1 cellular context compared by ENCODE assay signal in the genomic region with DNA sequence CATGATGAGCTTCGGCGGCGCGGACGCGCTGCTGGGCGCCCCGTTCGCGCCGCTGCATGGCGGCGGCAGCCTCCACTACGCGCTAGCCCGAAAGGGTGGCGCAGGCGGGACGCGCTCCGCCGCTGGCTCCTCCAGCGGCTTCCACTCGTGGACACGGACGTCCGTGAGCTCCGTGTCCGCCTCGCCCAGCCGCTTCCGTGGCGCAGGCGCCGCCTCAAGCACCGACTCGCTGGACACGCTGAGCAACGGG.
TF ChIP-seq lines count a peak whose summit lies in the region.

No MANE protein-coding gene starts in this region.

TF ChIP-seq in K562, 482 proteins besides CTCF, POLR2A, EP300 and RAD21:
- TF ChIP-seq NONO (IDR thresholded peaks at IDR 0.05; ENCODE audit: low read depth in 2 of 2, low read length in 1 of 2) (peak in 1 of 2 experiments; percentile 84; a peak in 2 of 4 replicates), SAFB (IDR thresholded peaks at IDR 0.05; ENCODE audit: borderline replicate concordance, low read depth, low read length) (peak; percentile 83), PURB (CRISPR knock-in tag; IDR thresholded peaks at IDR 0.05; ENCODE audit: low read depth) (no peak), NCOR1 (IDR thresholded peaks at IDR 0.05) (no peak), POLR2G (IDR thresholded peaks at IDR 0.05; ENCODE audit: low read depth, low read length) (peak; percentile 80; the same call in 1 of the 2 replicates), RBFOX2 (IDR thresholded peaks at IDR 0.05; ENCODE audit: low read depth, low read length) (peak; percentile 73), KDM5B (IDR thresholded peaks at IDR 0.05; ENCODE audit: insufficient replicate concordance, low read depth, low read length) (peak; percentile 63), BCOR (IDR thresholded peaks at IDR 0.05) (0 out of 2 replicates have a peak, but pooled peaks have one; percentile 18)
- TF ChIP-seq, protein P1, sequence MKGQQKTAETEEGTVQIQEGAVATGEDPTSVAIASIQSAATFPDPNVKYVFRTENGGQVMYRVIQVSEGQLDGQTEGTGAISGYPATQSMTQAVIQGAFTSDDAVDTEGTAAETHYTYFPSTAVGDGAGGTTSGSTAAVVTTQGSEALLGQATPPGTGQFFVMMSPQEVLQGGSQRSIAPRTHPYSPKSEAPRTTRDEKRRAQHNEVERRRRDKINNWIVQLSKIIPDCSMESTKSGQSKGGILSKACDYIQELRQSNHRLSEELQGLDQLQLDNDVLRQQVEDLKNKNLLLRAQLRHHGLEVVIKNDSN (CRISPR knock-in tag; IDR thresholded peaks at IDR 0.05) = no peak
- TF ChIP-seq, protein P2, sequence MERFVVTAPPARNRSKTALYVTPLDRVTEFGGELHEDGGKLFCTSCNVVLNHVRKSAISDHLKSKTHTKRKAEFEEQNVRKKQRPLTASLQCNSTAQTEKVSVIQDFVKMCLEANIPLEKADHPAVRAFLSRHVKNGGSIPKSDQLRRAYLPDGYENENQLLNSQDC (CRISPR knock-in tag; IDR thresholded peaks at IDR 0.05) = no peak
